Comparison of ENCODE assay signal across 1 cellular context in the genomic region with DNA sequence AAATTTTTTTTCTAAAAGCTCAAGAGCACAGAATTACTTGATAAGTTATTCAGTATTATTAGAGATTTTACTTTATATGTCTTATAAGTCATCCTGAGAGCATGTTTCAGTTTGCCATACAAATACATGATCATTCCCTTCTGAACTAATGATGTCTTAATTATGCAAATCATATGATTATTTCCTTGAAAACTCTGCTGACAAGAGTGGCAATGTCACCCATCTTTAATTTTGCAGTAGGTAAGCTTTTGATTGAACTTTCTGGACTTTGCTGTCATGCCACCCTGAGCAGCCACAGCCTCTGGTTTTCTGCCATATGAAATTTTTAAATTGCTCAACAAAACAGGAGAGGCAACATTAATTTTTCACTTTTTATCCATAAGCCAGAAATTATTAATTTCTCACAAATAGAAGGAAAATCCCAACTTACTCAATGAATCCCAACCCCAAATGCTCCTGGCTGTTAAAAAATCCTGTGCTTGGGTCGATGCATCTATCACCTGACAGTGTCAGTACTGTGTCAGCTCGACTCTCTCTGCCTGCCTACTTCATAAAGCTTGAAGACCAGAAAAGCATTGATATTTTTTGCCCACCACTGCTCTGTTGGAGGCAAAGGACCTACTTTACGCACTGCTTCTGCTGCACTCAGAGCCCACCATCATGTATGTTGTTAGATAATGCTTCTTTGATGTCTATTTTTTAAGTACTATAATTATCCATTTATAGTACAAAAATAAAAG.
TF ChIP-seq lines count a peak whose summit lies in the region.

No MANE protein-coding gene starts in this region.

TF ChIP-seq in HepG2, 621 proteins besides CTCF, POLR2A, EP300 and RAD21:
- TF ChIP-seq HOXA5 (CRISPR knock-in tag; IDR thresholded peaks at IDR 0.05): no peak
- TF ChIP-seq, protein P1, sequence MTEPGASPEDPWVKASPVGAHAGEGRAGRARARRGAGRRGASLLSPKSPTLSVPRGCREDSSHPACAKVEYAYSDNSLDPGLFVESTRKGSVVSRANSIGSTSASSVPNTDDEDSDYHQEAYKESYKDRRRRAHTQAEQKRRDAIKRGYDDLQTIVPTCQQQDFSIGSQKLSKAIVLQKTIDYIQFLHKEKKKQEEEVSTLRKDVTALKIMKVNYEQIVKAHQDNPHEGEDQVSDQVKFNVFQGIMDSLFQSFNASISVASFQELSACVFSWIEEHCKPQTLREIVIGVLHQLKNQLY (CRISPR knock-in tag; IDR thresholded peaks at IDR 0.05): no peak
- no peak for TF ChIP-seq SALL1 (CRISPR knock-in tag; IDR thresholded peaks at IDR 0.05)
